Comparison of ENCODE assay signal across 12 cellular contexts in genomic region chr16:82280867-82281266, GRCh38.
"Had no signal": no experiment of that assay in that cellular context is flagged by ENCODE, and none has a peak within 500 bp of the region (broad histone marks: within the 10 kb centered on the region; RNA-seq: fewer than 3 reads in every experiment).

No MANE protein-coding gene starts in this region.

- H3K9me3 ChIP-seq: suprapubic skin had no signal

- H3K4me1 ChIP-seq: suprapubic skin had no signal

- H3K4me3 ChIP-seq: suprapubic skin had no signal

- ATAC-seq: natural killer cell; stimulated activated effector memory CD8-positive, alpha-beta T cell treated with anti-CD3 and anti-CD28 coated beads, Interleukin-12 subunit alpha, Interleukin-12 subunit beta, amount 100 ng/mL, for 72 hours; T-helper 17 cell had no signal

- H3K27ac ChIP-seq: suprapubic skin had no signal

- H3K27me3 ChIP-seq: suprapubic skin had no signal

- H3K36me3 ChIP-seq: suprapubic skin had no signal

- DNase-seq: activated B cell treated with CpG ODN at 0.5 μM for 24 hours; activated CD4-positive, alpha-beta T cell treated with anti-CD3 and anti-CD28 coated beads, Interleukin-2, amount 50 U/mL, for 1 hour; activated naive CD4-positive, alpha-beta T cell treated with anti-CD3 and anti-CD28 coated beads, Interleukin-2, amount 10 ng/mL, durations not matched to agents 7 days and 5 days; activated T-cell treated with anti-CD3 and anti-CD28 coated beads for 4 hours; central memory CD4-positive, alpha-beta T cell; effector memory CD4-positive, alpha-beta T cell; hypothalamus; natural killer cell; posterior cingulate gyrus; T-helper 17 cell had no signal
